1 cellular context compared by ENCODE assay signal in genomic region chr1:234980224-234980656, GRCh38.
TF ChIP-seq lines count a peak whose summit lies in the region.

No MANE protein-coding gene starts in this region.

TF ChIP-seq in liver, 16 proteins besides CTCF, POLR2A, EP300 and RAD21 (continued from another document):
- TF ChIP-seq ATF3 (IDR thresholded peaks at IDR 0.05) (no peak), RXRA (IDR thresholded peaks at IDR 0.05) (no peak), EGR1 (IDR thresholded peaks at IDR 0.05; ENCODE audit: low read depth in 2 of 2) (no peak), SP1 (IDR thresholded peaks at IDR 0.05) (no peak), TAF1 (conservative IDR thresholded peaks at IDR 0.05) (no peak), FOXA2 (IDR thresholded peaks at IDR 0.05) (no peak), MAX (IDR thresholded peaks at IDR 0.05) (no peak)
TF ChIP-seq in liver: peak in this region for 0.
